Comparison of ENCODE assay signal across 8 cellular contexts in the genomic region with DNA sequence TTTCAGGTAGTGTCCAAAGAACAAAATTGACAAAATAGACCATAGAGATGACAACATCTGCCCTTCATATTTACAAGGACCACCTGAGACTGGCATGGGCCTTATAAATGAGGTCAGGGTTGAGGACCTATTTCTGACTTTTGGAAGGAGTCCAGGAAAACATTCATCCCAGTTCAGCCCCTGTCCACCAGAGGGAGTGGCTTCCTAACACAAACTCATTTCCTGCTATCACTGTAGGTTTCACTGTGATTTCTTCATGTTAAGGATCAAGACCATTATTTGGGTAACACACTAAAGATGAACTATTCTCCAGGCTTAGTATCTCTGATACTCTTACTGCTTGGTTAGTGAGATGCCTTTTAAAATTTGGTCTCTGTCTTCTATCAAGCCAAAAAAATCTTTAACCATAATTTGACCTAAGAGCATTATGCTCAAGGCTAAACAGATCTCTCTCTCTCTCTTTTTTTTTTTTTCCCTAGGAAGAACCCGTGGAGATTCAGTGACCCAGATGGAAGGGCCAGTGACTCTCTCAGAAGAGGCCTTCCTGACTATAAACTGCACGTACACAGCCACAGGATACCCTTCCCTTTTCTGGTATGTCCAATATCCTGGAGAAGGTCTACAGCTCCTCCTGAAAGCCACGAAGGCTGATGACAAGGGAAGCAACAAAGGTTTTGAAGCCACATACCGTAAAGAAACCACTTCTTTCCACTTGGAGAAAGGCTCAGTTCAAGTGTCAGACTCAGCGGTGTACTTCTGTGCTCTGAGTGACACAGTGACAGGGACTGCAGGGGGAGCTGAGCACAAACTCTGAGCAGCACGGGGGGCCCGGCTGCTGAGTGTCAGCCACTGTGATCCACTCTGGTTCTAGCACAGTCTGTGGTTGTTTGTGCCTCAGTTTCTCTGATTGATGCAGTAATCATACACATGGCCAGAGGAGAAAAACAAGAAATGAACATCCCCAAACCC.
DNase-seq lines count a peak whose midpoint lies in the region; TF ChIP-seq lines count a peak whose summit lies in the region.

No MANE protein-coding gene starts in this region.

- H3K4ac ChIP-seq in mesendoderm (ENCODE audit: low read depth, low read length) = no peak overlapping the region

- peaks cover 88% of the 10 kb centered on the region for H3K27me3 Mint-ChIP-seq in MCF 10A (ENCODE audit: insufficient read depth, unreplicated experiment)

- H3K23ac ChIP-seq in mesendoderm (ENCODE audit: low read length) = no peak overlapping the region

- peak; percentile 40 for TF ChIP-seq CTCF in MCF 10A (IDR thresholded peaks at IDR 0.05; ENCODE audit: unreplicated experiment)
- peak in 1 of 3 donors; percentile 26 for TF ChIP-seq CTCF in breast epithelium (IDR thresholded peaks at IDR 0.05)
- TF ChIP-seq CTCF in PC-9 (conservative IDR thresholded peaks at IDR 0.05) = peak; percentile 66
- peak; percentile 46 for TF ChIP-seq CTCF in astrocyte of the spinal cord (IDR thresholded peaks at IDR 0.05; ENCODE audit: low read depth, low read length)
- peak in 1 of 3 experiments; percentile 20 for TF ChIP-seq CTCF in esophagus muscularis mucosa (IDR thresholded peaks at IDR 0.05)

- H3K36me3 ChIP-seq in breast epithelium (no peaks in the 10 kb centered on the region), PC-9 (ENCODE audit: low read depth) (no peaks in the 10 kb centered on the region), mesendoderm (ENCODE audit: control insufficient read depth, insufficient read depth, low read length) (no peaks in the 10 kb centered on the region), esophagus muscularis mucosa (no peaks in the 10 kb centered on the region)

- in situ Hi-C loops in astrocyte of the spinal cord (cut with HindIII; ENCODE audit: low sequenced_read_pairs) = no loop called here

- BruUV-seq in MCF 10A (replicated peaks; lab: Mats Ljungman, UMichigan) (no TSS peak), PC-9 (replicated peaks; lab: Mats Ljungman, UMichigan) (no TSS peak)

- H2BK15ac ChIP-seq in mesendoderm (replicated peaks; ENCODE audit: low read depth) = no peak overlapping the region

- no peaks in the 10 kb centered on the region for H3K4me1 ChIP-seq in breast epithelium
- no peaks in the 10 kb centered on the region for H3K4me1 ChIP-seq in PC-9 (replicated peaks; ENCODE audit: insufficient read depth)
- no peaks in the 10 kb centered on the region for H3K4me1 ChIP-seq in mesendoderm (ENCODE audit: control insufficient read depth, low read depth, low read length)
- H3K4me1 ChIP-seq in esophagus muscularis mucosa = no peaks in the 10 kb centered on the region

- H3K79me1 ChIP-seq in mesendoderm (ENCODE audit: low read length) = no peaks in the 10 kb centered on the region

- no peak overlapping the region for H4K5ac ChIP-seq in mesendoderm (ENCODE audit: low read length)

- no peak overlapping the region for H3K27ac Mint-ChIP-seq in MCF 10A (ENCODE audit: low read depth, unreplicated experiment)

- no peaks in the 10 kb centered on the region for H3K9me3 ChIP-seq in breast epithelium
- no peaks in the 10 kb centered on the region for H3K9me3 ChIP-seq in PC-9 (ENCODE audit: insufficient read depth, low read depth)
- no peaks in the 10 kb centered on the region for H3K9me3 ChIP-seq in esophagus muscularis mucosa

- no peaks in the 10 kb centered on the region for H3K4me1 Mint-ChIP-seq in MCF 10A (ENCODE audit: insufficient read depth, unreplicated experiment)

- CTCF ChIA-PET in MCF 10A (lab: Yijun Ruan, JAX) (interaction anchor here (0.6 to 2.4 kb wide), 6 partner anchors 23 to 296 kb away, joined by 3 to 10 read pairs (median 4); no protein-coding TSS in a partner anchor), PC-9 (lab: Charles Lee) (no interaction called here)

- H3K9me3 Mint-ChIP-seq in MCF 10A (ENCODE audit: unreplicated experiment) = no peaks in the 10 kb centered on the region

- no peaks in the 10 kb centered on the region for H3F3A ChIP-seq in PC-9 (ENCODE audit: insufficient read depth, low read depth)

- H2AK5ac ChIP-seq in mesendoderm (ENCODE audit: low read length) = no peak overlapping the region

- no peak for TF ChIP-seq EP300 in esophagus muscularis mucosa (IDR thresholded peaks at IDR 0.05)

- H2AFZ ChIP-seq in PC-9 = no peak overlapping the region

- no peak overlapping the region for H3K4me2 ChIP-seq in PC-9
- H3K4me2 ChIP-seq in mesendoderm (ENCODE audit: low read length) = no peak overlapping the region

- H3K9ac ChIP-seq in mesendoderm (ENCODE audit: low read length) = no peak overlapping the region

- no peak for TF ChIP-seq POLR2A in breast epithelium (IDR thresholded peaks at IDR 0.05)
- no peak for TF ChIP-seq POLR2A in esophagus muscularis mucosa (IDR thresholded peaks at IDR 0.05; ENCODE audit: low read depth)

- H3K79me2 ChIP-seq in PC-9 (ENCODE audit: low read depth) = no peaks in the 10 kb centered on the region
- H3K79me2 ChIP-seq in mesendoderm (ENCODE audit: control insufficient read depth, insufficient read depth, low read length) = no peaks in the 10 kb centered on the region

- no peaks in the 10 kb centered on the region for H3K9me2 ChIP-seq in PC-9 (ENCODE audit: insufficient read depth)

- H4K20me1 ChIP-seq in PC-9 (ENCODE audit: insufficient read depth) = no peaks in the 10 kb centered on the region

- WGBS in mesendoderm (ENCODE audit: extremely low coverage, insufficient coverage, low lambda C conversion rate) = no CpG with 5 or more reads among the region's 7 CpGs
- 67% methylated on average over 7 of the region's 7 CpGs for WGBS in esophagus muscularis mucosa

- no peak overlapping the region for H2BK120ac ChIP-seq in mesendoderm (ENCODE audit: low read depth, low read length)

- H3K36me3 Mint-ChIP-seq in MCF 10A (ENCODE audit: insufficient read depth, unreplicated experiment) = no peaks in the 10 kb centered on the region

- H3K4me3 Mint-ChIP-seq in MCF 10A (ENCODE audit: unreplicated experiment) = no peak overlapping the region

- no peak overlapping the region for H4K8ac ChIP-seq in mesendoderm (ENCODE audit: low read depth, low read length)

- POLR2A ChIA-PET in MCF 10A (lab: Yijun Ruan, JAX) = no interaction called here
- POLR2A ChIA-PET in PC-9 (lab: Charles Lee; ENCODE audit: unreplicated experiment) = no interaction called here

- peak; percentile 52 for DNase-seq in MCF 10A (ENCODE audit: unreplicated experiment)
- no peak for DNase-seq in breast epithelium (ENCODE audit: low spot score in 2 of 2)
- DNase-seq in PC-9 = peak in 1 of 2 experiments; percentile 6
- DNase-seq in astrocyte of the spinal cord (ENCODE audit: low read depth, low spot score) = peak; percentile 2
- peak; percentile 66 for DNase-seq in mesendoderm
- no peak for DNase-seq in mucosa of gallbladder (ENCODE audit: low spot score)
- DNase-seq in esophagus muscularis mucosa (ENCODE audit: extremely low spot score) = no peak
- DNase-seq in GM19238 (ENCODE audit: insufficient read length, low spot score) = no peak

- no peak overlapping the region for H3K18ac ChIP-seq in mesendoderm (ENCODE audit: low read length)

- intact Hi-C loops in MCF 10A (cut with micrococcal nuclease) (no loop called here), breast epithelium (cut with DNase I; ENCODE audit: low total_unique reads) (no loop called here), PC-9 (cut with micrococcal nuclease; ENCODE audit: unreplicated experiment) (no loop called here), esophagus muscularis mucosa (cut with DNase I) (no loop called here)

- no peak overlapping the region for H3K4me3 ChIP-seq in breast epithelium
- no peak overlapping the region for H3K4me3 ChIP-seq in PC-9
- no peak overlapping the region for H3K4me3 ChIP-seq in astrocyte of the spinal cord (ENCODE audit: low read depth, low read length)
- H3K4me3 ChIP-seq in mesendoderm (ENCODE audit: low read length) = no peak overlapping the region
- no peak overlapping the region for H3K4me3 ChIP-seq in esophagus muscularis mucosa

- H3K27ac ChIP-seq in breast epithelium (no peak overlapping the region), PC-9 (no peak overlapping the region), mesendoderm (ENCODE audit: low read depth, low read length) (no peak overlapping the region), esophagus muscularis mucosa (replicated peaks in 1 of 4) (no peak overlapping the region)

- no peak overlapping the region for H2BK5ac ChIP-seq in mesendoderm (ENCODE audit: low read length)

- H3K56ac ChIP-seq in mesendoderm (ENCODE audit: low read length) = no peak overlapping the region

- H3K27me3 ChIP-seq in breast epithelium = no peaks in the 10 kb centered on the region
- no peaks in the 10 kb centered on the region for H3K27me3 ChIP-seq in PC-9 (ENCODE audit: insufficient read depth, low read depth)
- H3K27me3 ChIP-seq in mesendoderm (ENCODE audit: insufficient read depth, low read length, poor library complexity) = no peaks in the 10 kb centered on the region
- no peaks in the 10 kb centered on the region for H3K27me3 ChIP-seq in esophagus muscularis mucosa

Comparison
In these comparisons a context has a peak if more than half of its experiments do, and no peak if none do; other contexts are left out.
1. DNase-seq: peak in MCF 10A (single experiment), astrocyte of the spinal cord (single experiment) and mesendoderm (single experiment); none in breast epithelium (0 of 2), mucosa of gallbladder (single experiment), esophagus muscularis mucosa (single experiment) and GM19238 (single experiment).